ENCODE assay signal across 21 cellular contexts in genomic region chr16:57473906-57474305, GRCh38. TPM values are rescaled to one million over a fixed set of nuclear protein-coding genes. Genes with fewer than 3 reads are reported as not detected.
DNase-seq lines count a peak whose midpoint lies in the region; ATAC-seq and TF ChIP-seq lines count a peak whose summit lies in the region.
"Had no signal": no experiment of that assay in that cellular context is flagged by ENCODE, and none has a peak within 500 bp of the region (broad histone marks: within the 10 kb centered on the region; RNA-seq: fewer than 3 reads in every experiment).

No MANE protein-coding gene starts in this region.

- H3K4me3 ChIP-seq in hepatocyte (no peak overlapping the region), spleen (no peak overlapping the region)

- H2AFZ ChIP-seq in hepatocyte, result no peak overlapping the region

- intact Hi-C loops in CD4-positive, alpha-beta T cell (cut with DNase I, micrococcal nuclease), result loop anchor here in 1 of 2 experiments (2.0 kb wide), 1 partner anchor 45 kb away; no protein-coding TSS in a partner anchor
- intact Hi-C loops in spleen (cut with DNase I; ENCODE audit: low total_unique reads), result no loop called here

- H3K4me1 Mint-ChIP-seq in activated CD4-positive, alpha-beta T cell treated with anti-CD3 and anti-CD28 coated beads, Interleukin-2, amount 10 ng/mL, durations not matched to agents 7 days and 5 days, result peaks cover 24% of the 10 kb centered on the region
- peaks cover 11% of the 10 kb centered on the region for H3K4me1 Mint-ChIP-seq in CD4-positive, alpha-beta T cell (ENCODE audit: low read depth)
- peaks cover 15% of the 10 kb centered on the region for H3K4me1 Mint-ChIP-seq in chondrocyte (ENCODE audit: low read depth)

- H3K36me3 ChIP-seq in hepatocyte (replicated peaks; ENCODE audit: insufficient read depth, low read depth) (no peaks in the 10 kb centered on the region), spleen (peaks cover 0 to 63% (median 41%) of the 10 kb centered on the region in 6 donors)

- H4K20me1 ChIP-seq in hepatocyte (ENCODE audit: insufficient read depth, poor library complexity, severe bottlenecking), result peaks cover 26% of the 10 kb centered on the region

- peak overlapping the region; percentile 38 for H3K27ac Mint-ChIP-seq in activated CD4-positive, alpha-beta T cell treated with anti-CD3 and anti-CD28 coated beads, Interleukin-2, amount 10 ng/mL, durations not matched to agents 7 days and 5 days
- H3K27ac Mint-ChIP-seq in CD4-positive, alpha-beta T cell, result peak overlapping the region; percentile 20
- no peak overlapping the region for H3K27ac Mint-ChIP-seq in chondrocyte (ENCODE audit: unreplicated experiment)

- H3K27ac ChIP-seq in CD4-positive, alpha-beta T cell (ENCODE audit: low read depth, low read length), result no peak overlapping the region
- peak overlapping the region; percentile 91 for H3K27ac ChIP-seq in hepatocyte
- peak overlapping the region in 1 of 8 donors; percentile 72 for H3K27ac ChIP-seq in spleen

- H3K27me3 Mint-ChIP-seq in activated CD4-positive, alpha-beta T cell treated with anti-CD3 and anti-CD28 coated beads, Interleukin-2, amount 10 ng/mL, durations not matched to agents 7 days and 5 days, result no peaks in the 10 kb centered on the region
- no peaks in the 10 kb centered on the region for H3K27me3 Mint-ChIP-seq in CD4-positive, alpha-beta T cell
- H3K27me3 Mint-ChIP-seq in chondrocyte (ENCODE audit: low read depth), result no peaks in the 10 kb centered on the region

- H3K4me1 ChIP-seq in hepatocyte (ENCODE audit: insufficient read depth) (peaks cover 57% of the 10 kb centered on the region), spleen (peaks cover 11 to 95% (median 66%) of the 10 kb centered on the region in 6 donors)

- no peak for ATAC-seq in CD4-positive, alpha-beta T cell (ENCODE audit: poor library complexity)
- ATAC-seq: HCT116 had no signal

- WGBS in hepatocyte (ENCODE audit: low lambda C conversion rate, missing lambda C conversion rate), result 83% methylated on average over 7 of the region's 8 CpGs
- WGBS in spleen, 5 donors, result 84 to 92% (median 90%) methylated on average over 8 of the region's 8 CpGs

- H3K4me2 ChIP-seq in hepatocyte, result no peak overlapping the region

- TF ChIP-seq POLR2A in spleen (IDR thresholded peaks at IDR 0.05), result no peak

- no peaks in the 10 kb centered on the region for H3K9me3 ChIP-seq in CD4-positive, alpha-beta T cell (ENCODE audit: control insufficient read depth, low read length)
- no peaks in the 10 kb centered on the region for H3K9me3 ChIP-seq in hepatocyte (ENCODE audit: low read depth)
- H3K9me3 ChIP-seq in spleen, result no peaks in the 10 kb centered on the region

- CTCF ChIA-PET in activated CD4-positive, alpha-beta T cell treated with anti-CD3 and anti-CD28 coated beads, Interleukin-2, amount 10 ng/mL, durations not matched to agents 7 days and 5 days (lab: Charles Lee), result interaction anchor here (1.9 kb wide), 1 partner anchor 12 kb away, joined by 20 read pairs; the partner anchor contains the start of gene POLR2C
- CTCF ChIA-PET in CD4-positive, alpha-beta T cell (lab: Charles Lee), result interaction anchor here (0.8 to 2.9 kb wide), 2 partner anchors 11 to 46 kb away, joined by 4 to 10 read pairs; partner anchors contain the start of gene POLR2C

- H3K27me3 ChIP-seq in CD4-positive, alpha-beta T cell (ENCODE audit: control insufficient read depth, insufficient read depth, low read length), result no peaks in the 10 kb centered on the region
- no peaks in the 10 kb centered on the region for H3K27me3 ChIP-seq in hepatocyte
- peaks cover 0 to under 1% (median 0%) of the 10 kb centered on the region in 7 donors for H3K27me3 ChIP-seq in spleen (replicated peaks in 1 of 7)

- peaks cover 21% of the 10 kb centered on the region for H3K36me3 Mint-ChIP-seq in activated CD4-positive, alpha-beta T cell treated with anti-CD3 and anti-CD28 coated beads, Interleukin-2, amount 10 ng/mL, durations not matched to agents 7 days and 5 days (ENCODE audit: low read depth)
- peaks cover 42% of the 10 kb centered on the region for H3K36me3 Mint-ChIP-seq in CD4-positive, alpha-beta T cell (ENCODE audit: low read depth)
- peaks cover 15% of the 10 kb centered on the region for H3K36me3 Mint-ChIP-seq in chondrocyte (ENCODE audit: low read depth)

- H3K9me2 ChIP-seq in hepatocyte (replicated peaks; ENCODE audit: insufficient read depth), result no peaks in the 10 kb centered on the region

- H3K79me2 ChIP-seq in hepatocyte, result peaks cover 30% of the 10 kb centered on the region

- no peak for DNase-seq in activated CD4-positive, alpha-beta T cell treated with anti-CD3 and anti-CD28 coated beads, Interleukin-2, amount 10 ng/mL, durations not matched to agents 7 days and 5 days
- DNase-seq in activated CD4-positive, alpha-beta T cell treated with anti-CD3 and anti-CD28 coated beads for 4 hours, result no peak
- no peak for DNase-seq in CD4-positive, alpha-beta T cell
- DNase-seq in hepatocyte (ENCODE audit: low spot score) (no peak), spleen (peak; percentile 64), chondrocyte (ENCODE audit: low spot score) (no peak), dedifferentiated amniotic fluid mesenchymal stem cell (ENCODE audit: extremely low spot score) (no peak), NCI-H187 (lab: John Stamatoyannopoulos, UW) (no peak)
- DNase-seq: 8988T, DMS153, DND-41, KBM-7, MV-4-11, NCI-H1105, NCI-H146, NCI-H2029, NCI-H446 treated with DMSO at 0.1 percent for 48 hours, NCI-H526, RPMI8226, SHP77 had no signal

- no peak for TF ChIP-seq CTCF in CD4-positive, alpha-beta T cell (IDR thresholded peaks at IDR 0.05)
- TF ChIP-seq CTCF in hepatocyte (IDR thresholded peaks at IDR 0.05; ENCODE audit: poor library complexity), result no peak
- TF ChIP-seq CTCF in spleen (IDR thresholded peaks at IDR 0.05 in 8 of 11, conservative IDR thresholded peaks at IDR 0.05 in 3 of 11), result no peak
- no peak for TF ChIP-seq CTCF in chondrocyte (IDR thresholded peaks at IDR 0.05)

- no peak overlapping the region for H3K4me3 Mint-ChIP-seq in activated CD4-positive, alpha-beta T cell treated with anti-CD3 and anti-CD28 coated beads, Interleukin-2, amount 10 ng/mL, durations not matched to agents 7 days and 5 days
- H3K4me3 Mint-ChIP-seq in CD4-positive, alpha-beta T cell, result no peak overlapping the region
- no peak overlapping the region for H3K4me3 Mint-ChIP-seq in chondrocyte (ENCODE audit: unreplicated experiment)

- no peaks in the 10 kb centered on the region for H3K9me3 Mint-ChIP-seq in activated CD4-positive, alpha-beta T cell treated with anti-CD3 and anti-CD28 coated beads, Interleukin-2, amount 10 ng/mL, durations not matched to agents 7 days and 5 days
- no peaks in the 10 kb centered on the region for H3K9me3 Mint-ChIP-seq in CD4-positive, alpha-beta T cell
- no peaks in the 10 kb centered on the region for H3K9me3 Mint-ChIP-seq in chondrocyte (ENCODE audit: low read depth)

- POLR2A ChIA-PET in activated CD4-positive, alpha-beta T cell treated with anti-CD3 and anti-CD28 coated beads, Interleukin-2, amount 10 ng/mL, durations not matched to agents 7 days and 5 days (lab: Charles Lee), result no interaction called here
- POLR2A ChIA-PET in CD4-positive, alpha-beta T cell (lab: Charles Lee), result interaction anchor here (1.6 to 3.6 kb wide), 2 partner anchors 12 to 13 kb away, joined by 4 to 13 read pairs; partner anchors contain the start of genes DOK4 and POLR2C

RNA-seq across cellular contexts. Expression of gene POLR2C, which starts 11.4 kb away (rescaled TPM):
- 10 to 100 TPM; 54.0 to 55.0 TPM for total RNA-seq in activated CD4-positive, alpha-beta T cell treated with anti-CD3 and anti-CD28 coated beads, Interleukin-2, amount 10 ng/mL, durations not matched to agents 7 days and 5 days
- 100 to 1,000 TPM; 124 to 125 TPM for total RNA-seq in CD4-positive, alpha-beta T cell
- 92.5 and 101 TPM in 2 replicates for total RNA-seq in hepatocyte
- polyA plus RNA-seq in hepatocyte, result 49.0 and 56.6 TPM in 2 replicates
- total RNA-seq in spleen, result 10 to 100 TPM; 42.3 to 75.6 (median 52.7) TPM
- 10 to 100 TPM; 23.2 to 42.7 (median 35.0) TPM for polyA plus RNA-seq in spleen
- total RNA-seq in chondrocyte, result 38.6 to 53.0 TPM (median 44.8 TPM) in 3 replicates

RNA-seq across cellular contexts. Expression of gene DOK4, which starts 12.4 kb away (rescaled TPM):
- total RNA-seq in activated CD4-positive, alpha-beta T cell treated with anti-CD3 and anti-CD28 coated beads, Interleukin-2, amount 10 ng/mL, durations not matched to agents 7 days and 5 days, result 1 to 10 TPM; 2.3 to 2.7 TPM
- total RNA-seq in CD4-positive, alpha-beta T cell, result 1 to 10 TPM; 2.4 to 2.9 TPM
- total RNA-seq in hepatocyte, result 112 and 122 TPM in 2 replicates
- 96.3 and 106 TPM in 2 replicates for polyA plus RNA-seq in hepatocyte
- total RNA-seq in spleen, result 10 to 100 TPM in 6 of 7 donors, 1 to 10 TPM in 1; 7.3 to 19.8 (median 16.1) TPM
- 10 to 100 TPM in 1 of 3 donors, 1 to 10 TPM in 2; 4.1 to 10.0 (median 5.5) TPM for polyA plus RNA-seq in spleen
- 23.7 to 28.5 TPM (median 26.4 TPM) in 3 replicates for total RNA-seq in chondrocyte

RNA-seq across cellular contexts. Expression of gene COQ9, which starts 26.6 kb away (rescaled TPM):
- 10 to 100 TPM; 39.8 to 41.1 TPM for total RNA-seq in activated CD4-positive, alpha-beta T cell treated with anti-CD3 and anti-CD28 coated beads, Interleukin-2, amount 10 ng/mL, durations not matched to agents 7 days and 5 days
- 1 to 10 TPM; 7.0 to 7.6 TPM for total RNA-seq in CD4-positive, alpha-beta T cell
- total RNA-seq in hepatocyte (57.1 and 61.9 TPM in 2 replicates), spleen (10 to 100 TPM; 25.8 to 39.9 (median 29.6) TPM), chondrocyte (30.9 to 40.8 TPM (median 31.6 TPM) in 3 replicates)
- polyA plus RNA-seq in hepatocyte (63.2 and 81.5 TPM in 2 replicates), spleen (10 to 100 TPM; 32.2 to 34.9 (median 34.4) TPM)

RNA-seq across cellular contexts. Expression of gene CIAPIN1, which starts 26.7 kb away (rescaled TPM):
- total RNA-seq in activated CD4-positive, alpha-beta T cell treated with anti-CD3 and anti-CD28 coated beads, Interleukin-2, amount 10 ng/mL, durations not matched to agents 7 days and 5 days, result 10 to 100 TPM; 45.8 to 61.8 TPM
- 10 to 100 TPM; 27.8 to 28.0 TPM for total RNA-seq in CD4-positive, alpha-beta T cell
- total RNA-seq in hepatocyte, result 53.1 and 54.2 TPM in 2 replicates
- polyA plus RNA-seq in hepatocyte, result 53.7 and 56.1 TPM in 2 replicates
- total RNA-seq in spleen, result 10 to 100 TPM; 21.4 to 39.8 (median 31.3) TPM
- 10 to 100 TPM; 19.6 to 28.4 (median 22.1) TPM for polyA plus RNA-seq in spleen
- 43.3 to 48.9 TPM (median 46.8 TPM) in 3 replicates for total RNA-seq in chondrocyte
